2 cellular contexts compared by ENCODE assay signal in the genomic region with DNA sequence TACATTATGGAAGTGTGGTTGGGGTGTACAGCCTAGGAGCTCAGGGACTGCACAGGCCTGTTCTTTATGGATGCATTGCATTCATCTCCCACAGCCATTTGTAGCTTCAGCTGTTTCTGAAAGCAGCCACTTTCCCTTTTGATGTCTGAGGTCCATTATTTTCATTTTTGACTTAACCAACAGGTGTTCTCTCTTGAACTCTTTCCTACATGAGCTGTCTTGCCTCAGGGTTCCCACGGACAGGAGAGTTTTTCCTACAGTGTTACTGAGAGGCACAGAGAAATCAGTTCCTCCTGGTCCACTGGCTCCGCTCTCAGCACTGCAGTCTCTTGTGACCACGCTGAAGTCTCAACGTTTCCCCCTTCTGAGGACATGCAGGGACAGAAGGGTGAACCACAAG.
TF ChIP-seq lines count a peak whose summit lies in the region.

No MANE protein-coding gene starts in this region.

TF ChIP-seq in GM23338, 12 proteins besides CTCF, POLR2A, EP300 and RAD21:
- TF ChIP-seq, protein P1, sequence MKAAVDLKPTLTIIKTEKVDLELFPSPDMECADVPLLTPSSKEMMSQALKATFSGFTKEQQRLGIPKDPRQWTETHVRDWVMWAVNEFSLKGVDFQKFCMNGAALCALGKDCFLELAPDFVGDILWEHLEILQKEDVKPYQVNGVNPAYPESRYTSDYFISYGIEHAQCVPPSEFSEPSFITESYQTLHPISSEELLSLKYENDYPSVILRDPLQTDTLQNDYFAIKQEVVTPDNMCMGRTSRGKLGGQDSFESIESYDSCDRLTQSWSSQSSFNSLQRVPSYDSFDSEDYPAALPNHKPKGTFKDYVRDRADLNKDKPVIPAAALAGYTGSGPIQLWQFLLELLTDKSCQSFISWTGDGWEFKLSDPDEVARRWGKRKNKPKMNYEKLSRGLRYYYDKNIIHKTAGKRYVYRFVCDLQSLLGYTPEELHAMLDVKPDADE (IDR thresholded peaks at IDR 0.05): no peak
- TF ChIP-seq, protein P2, sequence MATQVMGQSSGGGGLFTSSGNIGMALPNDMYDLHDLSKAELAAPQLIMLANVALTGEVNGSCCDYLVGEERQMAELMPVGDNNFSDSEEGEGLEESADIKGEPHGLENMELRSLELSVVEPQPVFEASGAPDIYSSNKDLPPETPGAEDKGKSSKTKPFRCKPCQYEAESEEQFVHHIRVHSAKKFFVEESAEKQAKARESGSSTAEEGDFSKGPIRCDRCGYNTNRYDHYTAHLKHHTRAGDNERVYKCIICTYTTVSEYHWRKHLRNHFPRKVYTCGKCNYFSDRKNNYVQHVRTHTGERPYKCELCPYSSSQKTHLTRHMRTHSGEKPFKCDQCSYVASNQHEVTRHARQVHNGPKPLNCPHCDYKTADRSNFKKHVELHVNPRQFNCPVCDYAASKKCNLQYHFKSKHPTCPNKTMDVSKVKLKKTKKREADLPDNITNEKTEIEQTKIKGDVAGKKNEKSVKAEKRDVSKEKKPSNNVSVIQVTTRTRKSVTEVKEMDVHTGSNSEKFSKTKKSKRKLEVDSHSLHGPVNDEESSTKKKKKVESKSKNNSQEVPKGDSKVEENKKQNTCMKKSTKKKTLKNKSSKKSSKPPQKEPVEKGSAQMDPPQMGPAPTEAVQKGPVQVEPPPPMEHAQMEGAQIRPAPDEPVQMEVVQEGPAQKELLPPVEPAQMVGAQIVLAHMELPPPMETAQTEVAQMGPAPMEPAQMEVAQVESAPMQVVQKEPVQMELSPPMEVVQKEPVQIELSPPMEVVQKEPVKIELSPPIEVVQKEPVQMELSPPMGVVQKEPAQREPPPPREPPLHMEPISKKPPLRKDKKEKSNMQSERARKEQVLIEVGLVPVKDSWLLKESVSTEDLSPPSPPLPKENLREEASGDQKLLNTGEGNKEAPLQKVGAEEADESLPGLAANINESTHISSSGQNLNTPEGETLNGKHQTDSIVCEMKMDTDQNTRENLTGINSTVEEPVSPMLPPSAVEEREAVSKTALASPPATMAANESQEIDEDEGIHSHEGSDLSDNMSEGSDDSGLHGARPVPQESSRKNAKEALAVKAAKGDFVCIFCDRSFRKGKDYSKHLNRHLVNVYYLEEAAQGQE (IDR thresholded peaks at IDR 0.05; ENCODE audit: unreplicated experiment): no peak
- TF ChIP-seq JUNB (IDR thresholded peaks at IDR 0.05; ENCODE audit: unreplicated experiment): no peak
- TF ChIP-seq EZH2phosphoT487 (IDR thresholded peaks at IDR 0.05; ENCODE audit: unreplicated experiment): no peak
TF ChIP-seq in GM23338: peak in this region for 0.

TF ChIP-seq in H1, 55 proteins besides CTCF, POLR2A, EP300 and RAD21:
- TF ChIP-seq ASH2L (IDR thresholded peaks at IDR 0.05; ENCODE audit: low read length): no peak
